26 cellular contexts compared by ENCODE assay signal in the genomic region with DNA sequence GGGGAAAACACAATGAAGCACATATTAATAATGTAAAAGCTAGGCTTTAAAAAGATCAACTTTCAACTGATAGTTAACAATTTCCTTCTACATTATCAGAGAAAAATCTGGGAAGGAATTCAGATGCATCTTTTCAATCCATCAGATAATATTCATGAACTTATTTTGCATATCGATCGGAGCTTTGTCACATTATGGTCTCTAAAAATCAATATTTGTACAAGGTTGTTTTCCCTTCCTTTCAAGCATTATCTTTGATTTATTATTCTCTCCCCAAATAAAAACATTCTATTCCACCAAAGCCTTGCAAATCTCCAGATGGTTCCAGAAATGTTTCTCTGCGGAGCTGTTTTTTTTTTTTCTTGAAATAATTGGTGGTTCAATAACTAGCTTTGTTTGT.
"Had no signal": no experiment of that assay in that cellular context is flagged by ENCODE, and none has a peak within 500 bp of the region (broad histone marks: within the 10 kb centered on the region; RNA-seq: fewer than 3 reads in every experiment).

No MANE protein-coding gene starts in this region.

- H3K27ac Mint-ChIP-seq: mesothelial cell of epicardium; naive thymus-derived CD4-positive, alpha-beta T cell; stimulated activated effector memory CD8-positive, alpha-beta T cell treated with anti-CD3 and anti-CD28 coated beads, Interleukin-12 subunit alpha, Interleukin-12 subunit beta, amount 100 ng/mL, for 72 hours; stimulated activated naive CD8-positive, alpha-beta T cell treated with anti-CD3 and anti-CD28 coated beads, Interleukin-15, Interleukin-2, amounts not matched to agents 100 ng/mL and 50 ng/mL, for 24 hours had no signal

- ATAC-seq: naive thymus-derived CD4-positive, alpha-beta T cell; right cardiac atrium; stimulated activated effector memory CD8-positive, alpha-beta T cell treated with anti-CD3 and anti-CD28 coated beads, Interleukin-12 subunit alpha, Interleukin-12 subunit beta, amount 100 ng/mL, for 72 hours; upper lobe of right lung had no signal

- H3K4me3 ChIP-seq: hepatocyte, left ventricle myocardium inferior, lung, pancreas, prostate gland, sigmoid colon, spleen, suprapubic skin, thoracic aorta, tibial artery, upper lobe of right lung had no signal

- H3K4me1 ChIP-seq: left ventricle myocardium inferior, pancreas, prostate gland, sigmoid colon, spleen, suprapubic skin, tibial artery, upper lobe of right lung had no signal

- H3K9me3 ChIP-seq: left ventricle myocardium inferior, pancreas, prostate gland, sigmoid colon, spleen, suprapubic skin, thoracic aorta, tibial artery, upper lobe of right lung had no signal

- H3K27me3 ChIP-seq: hepatocyte, pancreas, sigmoid colon, spleen, suprapubic skin, tibial artery, upper lobe of right lung had no signal

- H3K9me3 Mint-ChIP-seq: naive thymus-derived CD4-positive, alpha-beta T cell; nephron; stimulated activated effector memory CD8-positive, alpha-beta T cell treated with anti-CD3 and anti-CD28 coated beads, Interleukin-12 subunit alpha, Interleukin-12 subunit beta, amount 100 ng/mL, for 72 hours; stimulated activated naive CD8-positive, alpha-beta T cell treated with anti-CD3 and anti-CD28 coated beads, Interleukin-15, Interleukin-2, amounts not matched to agents 100 ng/mL and 50 ng/mL, for 24 hours had no signal

- DNase-seq: islet precursor cell; left ventricle myocardium inferior; naive thymus-derived CD4-positive, alpha-beta T cell; nucleus accumbens; pancreas; posterior cingulate gyrus; retina; right cardiac atrium; sigmoid colon; small intestine; spleen; stimulated activated CD4-positive, alpha-beta T cell treated with anti-CD3 and anti-CD28 coated beads, Interleukin-4, amount 100 ng/mL, for 24 hours; stimulated activated naive CD4-positive, alpha-beta T cell; tibial artery; trophoblast cell; upper lobe of right lung had no signal

- H3K36me3 Mint-ChIP-seq: mesothelial cell of epicardium; naive thymus-derived CD4-positive, alpha-beta T cell; stimulated activated effector memory CD8-positive, alpha-beta T cell treated with anti-CD3 and anti-CD28 coated beads, Interleukin-12 subunit alpha, Interleukin-12 subunit beta, amount 100 ng/mL, for 72 hours had no signal

- H3K4me1 Mint-ChIP-seq: naive thymus-derived CD4-positive, alpha-beta T cell; neural crest cell; stimulated activated effector memory CD8-positive, alpha-beta T cell treated with anti-CD3 and anti-CD28 coated beads, Interleukin-12 subunit alpha, Interleukin-12 subunit beta, amount 100 ng/mL, for 72 hours had no signal

- H3K36me3 ChIP-seq: left ventricle myocardium inferior, pancreas, prostate gland, sigmoid colon, spleen, suprapubic skin, thoracic aorta, tibial artery, upper lobe of right lung had no signal

- H3K4me3 Mint-ChIP-seq: mesothelial cell of epicardium; naive thymus-derived CD4-positive, alpha-beta T cell; nephron; neural crest cell; stimulated activated effector memory CD8-positive, alpha-beta T cell treated with anti-CD3 and anti-CD28 coated beads, Interleukin-12 subunit alpha, Interleukin-12 subunit beta, amount 100 ng/mL, for 72 hours; stimulated activated naive CD8-positive, alpha-beta T cell treated with anti-CD3 and anti-CD28 coated beads, Interleukin-15, Interleukin-2, amounts not matched to agents 100 ng/mL and 50 ng/mL, for 24 hours had no signal

- H3K4me2 ChIP-seq: hepatocyte had no signal

- H3K27ac ChIP-seq: hepatocyte, left ventricle myocardium inferior, pancreas, prostate gland, sigmoid colon, spleen, suprapubic skin, thoracic aorta, tibial artery, upper lobe of right lung had no signal
